ENCODE assay signal across 11 cellular contexts in genomic region chr10:71865561-71866041, GRCh38.
"Had no signal": no experiment of that assay in that cellular context is flagged by ENCODE, and none has a peak within 500 bp of the region (broad histone marks: within the 10 kb centered on the region; RNA-seq: fewer than 3 reads in every experiment).

No MANE protein-coding gene starts in this region.

- H3K9me3 ChIP-seq: adrenal gland, gastroesophageal sphincter, pancreas, thyroid gland, uterus had no signal

- H3K4me3 ChIP-seq: adrenal gland, gastroesophageal sphincter, hepatocyte, neural progenitor cell, pancreas, thyroid gland, uterus had no signal

- H3K36me3 ChIP-seq: adrenal gland, gastroesophageal sphincter, neural progenitor cell, pancreas, thyroid gland, uterus had no signal

- H3K27ac ChIP-seq: adrenal gland, gastroesophageal sphincter, hepatocyte, neural progenitor cell, pancreas, thyroid gland, uterus had no signal

- ATAC-seq: effector memory CD8-positive, alpha-beta T cell; gastroesophageal sphincter; pancreas had no signal

- DNase-seq: activated naive CD4-positive, alpha-beta T cell treated with anti-CD3 and anti-CD28 coated beads, Interleukin-2, amount 50 U/mL, for 16 hours; effector memory CD8-positive, alpha-beta T cell; midbrain; retina; thyroid gland; uterus had no signal

- H3K27me3 ChIP-seq: adrenal gland, gastroesophageal sphincter, hepatocyte, neural progenitor cell, pancreas, thyroid gland, uterus had no signal
